Comparison of ENCODE assay signal across 3 cellular contexts in the genomic region with DNA sequence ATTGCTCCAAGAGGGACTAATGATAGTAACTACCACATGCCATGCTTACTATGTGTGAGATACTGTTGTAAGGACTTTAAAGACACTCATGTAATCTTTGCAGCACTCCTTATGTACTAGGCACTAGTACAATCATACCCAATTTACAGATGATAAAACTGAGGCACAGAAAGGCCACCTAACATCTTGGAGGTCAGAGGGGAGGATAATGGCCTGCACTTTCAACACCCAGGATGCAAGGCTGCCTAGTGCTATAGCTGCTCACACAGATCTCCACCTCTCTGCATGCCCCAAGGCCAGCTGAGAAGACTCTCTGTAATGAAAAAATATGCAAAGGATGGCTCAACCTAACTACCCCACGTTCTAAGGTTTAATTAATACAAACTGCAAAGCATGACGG.
TF ChIP-seq lines count a peak whose summit lies in the region.

No MANE protein-coding gene starts in this region.

TF ChIP-seq in HepG2, 621 proteins besides CTCF, POLR2A, EP300 and RAD21:
- TF ChIP-seq ZNF235 (CRISPR knock-in tag; IDR thresholded peaks at IDR 0.05; ENCODE audit: borderline replicate concordance) (no peak), ZNF629 (CRISPR knock-in tag; conservative IDR thresholded peaks at IDR 0.05) (peak; percentile 76)

TF ChIP-seq in K562, 482 proteins besides CTCF, POLR2A, EP300 and RAD21:
- peak; percentile 74 for TF ChIP-seq RBM25 (IDR thresholded peaks at IDR 0.05; ENCODE audit: low read depth, low read length, severe bottlenecking)
- TF ChIP-seq, protein P1, sequence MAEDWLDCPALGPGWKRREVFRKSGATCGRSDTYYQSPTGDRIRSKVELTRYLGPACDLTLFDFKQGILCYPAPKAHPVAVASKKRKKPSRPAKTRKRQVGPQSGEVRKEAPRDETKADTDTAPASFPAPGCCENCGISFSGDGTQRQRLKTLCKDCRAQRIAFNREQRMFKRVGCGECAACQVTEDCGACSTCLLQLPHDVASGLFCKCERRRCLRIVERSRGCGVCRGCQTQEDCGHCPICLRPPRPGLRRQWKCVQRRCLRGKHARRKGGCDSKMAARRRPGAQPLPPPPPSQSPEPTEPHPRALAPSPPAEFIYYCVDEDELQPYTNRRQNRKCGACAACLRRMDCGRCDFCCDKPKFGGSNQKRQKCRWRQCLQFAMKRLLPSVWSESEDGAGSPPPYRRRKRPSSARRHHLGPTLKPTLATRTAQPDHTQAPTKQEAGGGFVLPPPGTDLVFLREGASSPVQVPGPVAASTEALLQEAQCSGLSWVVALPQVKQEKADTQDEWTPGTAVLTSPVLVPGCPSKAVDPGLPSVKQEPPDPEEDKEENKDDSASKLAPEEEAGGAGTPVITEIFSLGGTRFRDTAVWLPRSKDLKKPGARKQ (CRISPR knock-in tag; IDR thresholded peaks at IDR 0.05) = no peak
- no peak for TF ChIP-seq LARP7 (IDR thresholded peaks at IDR 0.05)
- 0 out of 2 replicates have a peak, but pooled peaks have one; percentile 58 for TF ChIP-seq BCOR (IDR thresholded peaks at IDR 0.05)
- TF ChIP-seq ZNF217 (CRISPR knock-in tag; IDR thresholded peaks at IDR 0.05) = no peak
- TF ChIP-seq PHF8 (IDR thresholded peaks at IDR 0.05; ENCODE audit: borderline replicate concordance, low read length) = no peak
- TF ChIP-seq ADNP (tag; IDR thresholded peaks at IDR 0.05) = peak; percentile 64; the same call in 1 of the 2 replicates
- TF ChIP-seq KDM1A (IDR thresholded peaks at IDR 0.05) = peak in 1 of 2 experiments; percentile 68; a peak in 2 of 4 replicates
- TF ChIP-seq BRCA1 (IDR thresholded peaks at IDR 0.05) = no peak
- no peak for TF ChIP-seq BRCA1 (CRISPR knock-in tag; IDR thresholded peaks at IDR 0.05)
- no peak for TF ChIP-seq ERF (CRISPR knock-in tag; IDR thresholded peaks at IDR 0.05)
- TF ChIP-seq FOXA1 (IDR thresholded peaks at IDR 0.05; ENCODE audit: borderline replicate concordance) = no peak
- TF ChIP-seq, protein P2, sequence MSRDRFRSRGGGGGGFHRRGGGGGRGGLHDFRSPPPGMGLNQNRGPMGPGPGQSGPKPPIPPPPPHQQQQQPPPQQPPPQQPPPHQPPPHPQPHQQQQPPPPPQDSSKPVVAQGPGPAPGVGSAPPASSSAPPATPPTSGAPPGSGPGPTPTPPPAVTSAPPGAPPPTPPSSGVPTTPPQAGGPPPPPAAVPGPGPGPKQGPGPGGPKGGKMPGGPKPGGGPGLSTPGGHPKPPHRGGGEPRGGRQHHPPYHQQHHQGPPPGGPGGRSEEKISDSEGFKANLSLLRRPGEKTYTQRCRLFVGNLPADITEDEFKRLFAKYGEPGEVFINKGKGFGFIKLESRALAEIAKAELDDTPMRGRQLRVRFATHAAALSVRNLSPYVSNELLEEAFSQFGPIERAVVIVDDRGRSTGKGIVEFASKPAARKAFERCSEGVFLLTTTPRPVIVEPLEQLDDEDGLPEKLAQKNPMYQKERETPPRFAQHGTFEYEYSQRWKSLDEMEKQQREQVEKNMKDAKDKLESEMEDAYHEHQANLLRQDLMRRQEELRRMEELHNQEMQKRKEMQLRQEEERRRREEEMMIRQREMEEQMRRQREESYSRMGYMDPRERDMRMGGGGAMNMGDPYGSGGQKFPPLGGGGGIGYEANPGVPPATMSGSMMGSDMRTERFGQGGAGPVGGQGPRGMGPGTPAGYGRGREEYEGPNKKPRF (IDR thresholded peaks at IDR 0.05; ENCODE audit: low read depth, low read length) = no peak

TF ChIP-seq in H1, 55 proteins besides CTCF, POLR2A, EP300 and RAD21:
- TF ChIP-seq CEBPB (IDR thresholded peaks at IDR 0.05; ENCODE audit: low read depth, low read length) = no peak
- TF ChIP-seq KDM1A (IDR thresholded peaks at IDR 0.05; ENCODE audit: borderline replicate concordance, low read length) = peak; percentile 71; the same call in 1 of the 2 replicates
